Comparison of ENCODE assay signal across 1 cellular context in genomic region chr1:6075747-6076146, GRCh38.
A peak's percentile ranks its signal among the peaks of the same experiment; 100 is the strongest.
TF ChIP-seq lines count a peak whose summit lies in the region.

No MANE protein-coding gene starts in this region.

TF ChIP-seq in K562, 482 proteins besides CTCF, POLR2A, EP300 and RAD21 (continued from another document):
- TF ChIP-seq CLOCK (CRISPR knock-in tag; IDR thresholded peaks at IDR 0.05; ENCODE audit: borderline replicate concordance) (no peak), XRCC4 (IDR thresholded peaks at IDR 0.05; ENCODE audit: extremely low read depth, insufficient read depth, insufficient read length) (no peak), ELK3 (CRISPR knock-in tag; IDR thresholded peaks at IDR 0.05) (no peak), HDAC8 (tag; IDR thresholded peaks at IDR 0.05) (no peak), UBTF (IDR thresholded peaks at IDR 0.05; ENCODE audit: borderline replicate concordance in 1 of 2, low read depth in 2 of 2, low read length in 2 of 2) (no peak), MAZ (CRISPR knock-in tag; conservative IDR thresholded peaks at IDR 0.05 in 1 of 2, IDR thresholded peaks at IDR 0.05 in 1 of 2) (no peak), HBP1 (CRISPR knock-in tag; IDR thresholded peaks at IDR 0.05) (no peak), PHF20 (IDR thresholded peaks at IDR 0.05; ENCODE audit: partially characterized antibody) (no peak), FIP1L1 (IDR thresholded peaks at IDR 0.05; ENCODE audit: low read depth, low read length, poor library complexity, severe bottlenecking) (no peak), SMC3 (conservative IDR thresholded peaks at IDR 0.05; ENCODE audit: insufficient read depth, low read depth, low read length) (no peak), ELF4 (CRISPR knock-in tag; IDR thresholded peaks at IDR 0.05) (no peak), DPF2 (IDR thresholded peaks at IDR 0.05) (peak; percentile 15; the same call in 1 of the 2 replicates), RAD51 (IDR thresholded peaks at IDR 0.05; ENCODE audit: borderline replicate concordance, low read depth) (no peak), ILF3 (IDR thresholded peaks at IDR 0.05; ENCODE audit: borderline replicate concordance) (no peak), RFX7 (CRISPR knock-in tag; IDR thresholded peaks at IDR 0.05) (no peak), ZNF311 (CRISPR knock-in tag; IDR thresholded peaks at IDR 0.05) (no peak), RB1 (IDR thresholded peaks at IDR 0.05; ENCODE audit: low read depth) (no peak), CC2D1A (IDR thresholded peaks at IDR 0.05) (no peak), NR2C1 (IDR thresholded peaks at IDR 0.05) (peak; percentile 54; the same call in 1 of the 2 replicates), NR2C1 (tag; IDR thresholded peaks at IDR 0.05) (0 out of 2 replicates have a peak, but pooled peaks have one; percentile 22), CREBBP (IDR thresholded peaks at IDR 0.05; ENCODE audit: low read depth, low read length) (no peak), PKNOX1 (IDR thresholded peaks at IDR 0.05) (peak; percentile 65; the same call in 1 of the 2 replicates), ETV6 (IDR thresholded peaks at IDR 0.05; ENCODE audit: borderline replicate concordance in 1 of 2, low read depth in 2 of 2, low read length in 1 of 2) (no peak), ETV6 (CRISPR knock-in tag; IDR thresholded peaks at IDR 0.05; ENCODE audit: borderline replicate concordance) (no peak), KLF10 (CRISPR knock-in tag; IDR thresholded peaks at IDR 0.05) (no peak), PHB2 (IDR thresholded peaks at IDR 0.05; ENCODE audit: low read depth) (no peak), TAF15 (IDR thresholded peaks at IDR 0.05; ENCODE audit: low read depth, low read length) (no peak), SMARCC2 (IDR thresholded peaks at IDR 0.05; ENCODE audit: low read depth) (no peak)
